ENCODE assay signal across 8 cellular contexts in the genomic region with DNA sequence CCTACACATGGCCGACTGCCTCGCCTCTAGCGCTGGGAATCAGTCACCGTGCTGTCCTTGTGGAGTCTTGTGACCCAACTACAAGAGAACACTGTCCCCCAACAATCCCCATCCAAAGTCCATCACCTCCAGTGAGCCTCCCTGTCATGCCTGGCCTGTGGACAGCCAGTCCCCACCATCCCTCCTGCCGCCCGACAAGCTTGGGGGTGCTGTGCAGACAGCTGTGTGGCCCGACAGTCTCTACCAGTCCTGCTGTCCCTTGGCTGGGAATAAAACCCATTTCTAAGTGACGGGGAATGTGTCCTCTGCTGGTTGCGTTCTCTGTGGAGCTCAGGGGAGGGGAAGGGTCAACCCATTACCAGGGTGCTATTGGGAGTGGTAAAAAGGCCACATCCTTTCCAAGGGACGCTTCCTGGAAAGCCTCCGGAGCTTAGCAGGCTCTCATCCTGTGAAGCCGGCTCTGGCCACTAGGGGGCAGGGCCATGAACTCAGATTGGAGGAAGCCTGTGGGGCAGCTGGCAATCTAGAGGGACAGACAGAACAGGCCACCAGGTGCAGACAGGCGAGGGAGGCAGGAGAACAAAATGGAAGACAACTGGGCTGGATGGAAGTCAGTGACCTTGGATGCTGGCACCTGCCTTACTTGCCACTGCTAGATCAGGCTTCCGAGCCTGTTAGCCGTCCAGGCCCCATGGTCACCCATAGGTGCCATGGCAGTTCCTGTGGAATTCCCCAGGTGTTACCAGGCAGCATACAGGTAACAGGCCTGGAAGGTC. TPM values are rescaled to one million over a fixed set of nuclear protein-coding genes. Genes with fewer than 3 reads are reported as not detected.
DNase-seq lines count a peak whose midpoint lies in the region; ATAC-seq and TF ChIP-seq lines count a peak whose summit lies in the region.

No MANE protein-coding gene starts in this region.

- no peaks in the 10 kb centered on the region for H3K4me1 ChIP-seq in BE2C
- H3K4me1 ChIP-seq in RWPE2 (ENCODE audit: insufficient read depth, poor library complexity, severe bottlenecking): no peaks in the 10 kb centered on the region
- H3K4me1 ChIP-seq in psoas muscle: no peaks in the 10 kb centered on the region

- peaks cover 2% of the 10 kb centered on the region for H3K4me1 Mint-ChIP-seq in glutamatergic neuron (ENCODE audit: low read depth, unreplicated experiment)

- peak; percentile 92 for TF ChIP-seq CTCF in BE2C (IDR thresholded peaks at IDR 0.05; ENCODE audit: low read depth, low read length)
- peak; percentile 82 for TF ChIP-seq CTCF in RWPE2 (IDR thresholded peaks at IDR 0.05; ENCODE audit: poor library complexity, severe bottlenecking)
- peak; percentile 96 for TF ChIP-seq CTCF in glutamatergic neuron (IDR thresholded peaks at IDR 0.05; ENCODE audit: partially characterized antibody, unreplicated experiment)
- peak; percentile 67 for TF ChIP-seq CTCF in psoas muscle (IDR thresholded peaks at IDR 0.05)

- H3K27me3 ChIP-seq in BE2C (no peaks in the 10 kb centered on the region), RWPE2 (ENCODE audit: insufficient read depth, poor library complexity, severe bottlenecking) (no peaks in the 10 kb centered on the region), psoas muscle (ENCODE audit: insufficient read depth in 3 of 3, low read length in 2 of 3) (no peaks in the 10 kb centered on the region)

- no peak overlapping the region for H3K27ac ChIP-seq in RWPE2 (ENCODE audit: poor library complexity, severe bottlenecking)
- no peak overlapping the region for H3K27ac ChIP-seq in psoas muscle

- no peaks in the 10 kb centered on the region for H3K36me3 Mint-ChIP-seq in glutamatergic neuron (ENCODE audit: unreplicated experiment)

- 71 to 76% (median 75%) methylated on average over 14 to 15 of the region's 15 CpGs for WGBS in psoas muscle, 3 donors

- H3K4me3 ChIP-seq in BE2C (ENCODE audit: low read depth, low read length) (no peak overlapping the region), RWPE2 (ENCODE audit: severe bottlenecking) (no peak overlapping the region), psoas muscle (no peak overlapping the region)

- ATAC-seq in GM18907 (IDR thresholded peaks at IDR 0.05; ENCODE audit: unreplicated experiment) (peak; percentile 75), HG03432 (IDR thresholded peaks at IDR 0.05; ENCODE audit: unreplicated experiment) (peak; percentile 83), RWPE2 (ENCODE audit: low read depth) (peak; percentile 64), psoas muscle (peak; percentile 47 to 84 (median 74)), HG03196 (IDR thresholded peaks at IDR 0.05; ENCODE audit: unreplicated experiment) (no peak)

- H3K4me3 Mint-ChIP-seq in glutamatergic neuron (ENCODE audit: unreplicated experiment): no peak overlapping the region

- H3K27me3 Mint-ChIP-seq in glutamatergic neuron (ENCODE audit: unreplicated experiment): peaks cover 1% of the 10 kb centered on the region

- DNase-seq in BE2C (peak; percentile 86), RWPE2 (ENCODE audit: low spot score) (no peak), glutamatergic neuron (peak; percentile 91), psoas muscle (peak; percentile 68 to 81)
- DNase-seq in activated effector memory CD4-positive, alpha-beta T cell treated with Interleukin-2 at 50 U/mL for 16 hours: peak; percentile 51

- no peaks in the 10 kb centered on the region for H3K36me3 ChIP-seq in BE2C
- H3K36me3 ChIP-seq in RWPE2 (ENCODE audit: low read depth): no peaks in the 10 kb centered on the region
- H3K36me3 ChIP-seq in psoas muscle (ENCODE audit: insufficient read depth in 1 of 2, low read depth in 1 of 2): no peaks in the 10 kb centered on the region

- H3K9me3 Mint-ChIP-seq in glutamatergic neuron (ENCODE audit: unreplicated experiment): no peaks in the 10 kb centered on the region

- peak overlapping the region; percentile 15 for H3K27ac Mint-ChIP-seq in glutamatergic neuron (ENCODE audit: unreplicated experiment)

- H3K9me3 ChIP-seq in BE2C (no peaks in the 10 kb centered on the region), RWPE2 (ENCODE audit: severe bottlenecking) (no peaks in the 10 kb centered on the region), psoas muscle (no peaks in the 10 kb centered on the region)

- intact Hi-C loops in psoas muscle (cut with DNase I): loop anchor here in 1 of 2 donors (5.0 kb wide), 1 partner anchor 38 kb away; no protein-coding TSS in a partner anchor

RNA-seq across cellular contexts. Expression of a gene that starts 12.0 kb away (rescaled TPM):
- polyA plus RNA-seq in BE2C (2012; ENCODE audit: insufficient read depth, insufficient read length, low read depth): 4.8 TPM
- 25.7 TPM for total RNA-seq in glutamatergic neuron (ENCODE audit: unreplicated experiment)
- 10 to 100 TPM; 21.0 to 34.6 (median 26.9) TPM for total RNA-seq in psoas muscle
- 10 to 100 TPM in 2 of 3 donors, 1 to 10 TPM in 1; 9.3 to 36.8 (median 13.9) TPM for polyA plus RNA-seq in psoas muscle

RNA-seq across cellular contexts. Expression of a gene that starts 46.0 kb away (rescaled TPM):
- 23.5 TPM for polyA plus RNA-seq in BE2C (2012; ENCODE audit: insufficient read depth, insufficient read length, low read depth)
- total RNA-seq in glutamatergic neuron (ENCODE audit: unreplicated experiment): 36.0 TPM
- 10 to 100 TPM; 12.1 to 19.6 (median 17.6) TPM for total RNA-seq in psoas muscle
- 10 to 100 TPM; 11.5 to 31.7 (median 12.8) TPM for polyA plus RNA-seq in psoas muscle
